9 cellular contexts compared by ENCODE assay signal in the genomic region with DNA sequence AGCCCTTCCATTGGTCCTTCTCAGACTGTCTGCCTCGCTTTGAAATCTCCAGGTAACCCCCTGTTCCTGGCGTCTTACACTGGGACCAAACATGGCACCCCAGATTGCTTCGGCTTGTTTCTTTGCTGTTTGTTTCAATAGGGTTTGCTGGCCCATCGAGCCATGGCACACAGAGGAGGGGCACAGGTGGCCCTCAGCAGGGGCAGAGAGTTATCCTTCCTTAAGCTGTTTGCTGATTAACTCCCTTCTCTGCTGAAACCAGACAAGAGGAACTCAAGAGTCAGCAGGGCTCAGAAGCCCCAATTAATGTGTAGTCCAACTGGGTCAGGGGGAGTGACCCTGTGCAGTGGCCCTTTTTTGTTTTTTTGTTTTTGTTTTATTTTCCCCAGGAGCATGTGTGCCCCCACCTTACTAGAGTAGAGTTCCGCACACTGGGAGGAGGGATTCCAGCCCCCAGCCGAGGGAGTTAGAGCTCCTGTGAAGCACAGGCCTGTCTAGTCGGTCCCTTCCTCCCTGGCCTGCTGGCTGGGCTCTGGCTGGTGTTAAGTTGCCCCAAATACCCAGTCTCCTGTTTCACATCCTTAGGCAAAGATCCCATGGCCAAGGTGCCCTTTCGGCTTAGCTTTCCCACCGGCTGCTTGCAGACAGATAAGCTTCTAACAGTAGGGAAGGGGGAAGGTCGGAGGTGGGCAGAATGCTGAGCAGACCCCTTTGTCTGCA. TPM values are rescaled to one million over a fixed set of nuclear protein-coding genes. Genes with fewer than 3 reads are reported as not detected.
DNase-seq lines count a peak whose midpoint lies in the region; ATAC-seq and TF ChIP-seq lines count a peak whose summit lies in the region.
"Had no signal": no experiment of that assay in that cellular context is flagged by ENCODE, and none has a peak within 500 bp of the region (broad histone marks: within the 10 kb centered on the region; RNA-seq: fewer than 3 reads in every experiment).

No MANE protein-coding gene starts in this region.

- H3K4me3 ChIP-seq in breast epithelium (no peak overlapping the region), dorsolateral prefrontal cortex (peak overlapping the region in 25 of 59 donors; percentile 0 to 47 (median 14)), urinary bladder (ENCODE audit: low read depth, low read length) (no peak overlapping the region), Karpas-422 (ENCODE audit: low read length) (no peak overlapping the region)

- H3K4me1 ChIP-seq in breast epithelium (peaks cover 24 to 55% of the 10 kb centered on the region in 2 donors), urinary bladder (ENCODE audit: insufficient read depth) (peaks cover 11% of the 10 kb centered on the region), Karpas-422 (ENCODE audit: low read length) (peaks cover 23% of the 10 kb centered on the region)

- no peak overlapping the region for H3K27ac Mint-ChIP-seq in MCF 10A (ENCODE audit: low read depth, unreplicated experiment)
- H3K27ac Mint-ChIP-seq in nephron = peak overlapping the region; percentile 95 to 98 (median 97)

- no peaks in the 10 kb centered on the region for H3K79me2 ChIP-seq in Karpas-422 (ENCODE audit: low read length)

- H3K4me2 ChIP-seq in Karpas-422 (ENCODE audit: low read depth, low read length, poor library complexity, severe bottlenecking) = no peak overlapping the region

- peak overlapping the region; percentile 78 to 97 for H3K27ac ChIP-seq in breast epithelium
- peak overlapping the region; percentile 90 to 100 (median 99) for H3K27ac ChIP-seq in dorsolateral prefrontal cortex
- peak overlapping the region; percentile 72 for H3K27ac ChIP-seq in urinary bladder (ENCODE audit: low read depth)
- H3K27ac ChIP-seq in Karpas-422 (ENCODE audit: low read length) = no peak overlapping the region

- peaks cover 4% of the 10 kb centered on the region for H3K36me3 Mint-ChIP-seq in MCF 10A (ENCODE audit: insufficient read depth, unreplicated experiment)
- no peaks in the 10 kb centered on the region for H3K36me3 Mint-ChIP-seq in nephron (ENCODE audit: low read depth)

- H3K27me3 Mint-ChIP-seq in MCF 10A (ENCODE audit: insufficient read depth, unreplicated experiment) = no peaks in the 10 kb centered on the region
- H3K27me3 Mint-ChIP-seq in nephron (ENCODE audit: low read depth) = no peaks in the 10 kb centered on the region

- no peaks in the 10 kb centered on the region for H3K27me3 ChIP-seq in breast epithelium
- no peaks in the 10 kb centered on the region for H3K27me3 ChIP-seq in dorsolateral prefrontal cortex
- H3K27me3 ChIP-seq in Karpas-422 (ENCODE audit: low read length) = no peaks in the 10 kb centered on the region

- H3K4me1 Mint-ChIP-seq in MCF 10A (ENCODE audit: insufficient read depth, unreplicated experiment) = peaks cover 29% of the 10 kb centered on the region
- H3K4me1 Mint-ChIP-seq in nephron = peaks cover 78% of the 10 kb centered on the region

- H3K9ac ChIP-seq in Karpas-422 (ENCODE audit: low read length) = no peak overlapping the region

- H3K9me3 Mint-ChIP-seq in MCF 10A (ENCODE audit: unreplicated experiment) = no peaks in the 10 kb centered on the region
- no peaks in the 10 kb centered on the region for H3K9me3 Mint-ChIP-seq in nephron

- DNase-seq in breast epithelium (ENCODE audit: low spot score in 2 of 2) (no peak), MCF 10A (ENCODE audit: unreplicated experiment) (no peak), dorsolateral prefrontal cortex (no peak), Karpas-422 (no peak), GM19240 (ENCODE audit: insufficient read length, low spot score) (no peak)
- DNase-seq: mammary epithelial cell had no signal

- CTCF ChIA-PET in MCF 10A (lab: Yijun Ruan, JAX) = interaction anchor here (0.6 kb wide), 2 partner anchors 9 to 41 kb away, joined by 3 to 6 read pairs; no protein-coding TSS in a partner anchor

- ATAC-seq in HG03469 (IDR thresholded peaks at IDR 0.05; ENCODE audit: unreplicated experiment) = no peak

- H3K9me2 ChIP-seq in Karpas-422 (replicated peaks; ENCODE audit: insufficient read depth, low read length) = no peaks in the 10 kb centered on the region

- H2AFZ ChIP-seq in Karpas-422 (ENCODE audit: low read length) = no peak overlapping the region

- H3K9me3 ChIP-seq in breast epithelium (no peaks in the 10 kb centered on the region), Karpas-422 (ENCODE audit: low read length) (no peaks in the 10 kb centered on the region)

- 63% methylated on average over 10 of the region's 10 CpGs for WGBS in urinary bladder

- intact Hi-C loops in breast epithelium (cut with DNase I; ENCODE audit: low total_unique reads) = no loop called here
- intact Hi-C loops in MCF 10A (cut with micrococcal nuclease) = no loop called here
- intact Hi-C loops in dorsolateral prefrontal cortex (cut with DNase I) = no loop called here

- H3K4me3 Mint-ChIP-seq in MCF 10A (ENCODE audit: unreplicated experiment) = no peak overlapping the region
- peak overlapping the region; percentile 37 to 47 (median 41) for H3K4me3 Mint-ChIP-seq in nephron

- H3K36me3 ChIP-seq in breast epithelium = no peaks in the 10 kb centered on the region
- H3K36me3 ChIP-seq in urinary bladder (ENCODE audit: insufficient read depth) = no peaks in the 10 kb centered on the region
- no peaks in the 10 kb centered on the region for H3K36me3 ChIP-seq in Karpas-422 (ENCODE audit: insufficient read depth, low read length)

- no TSS peak for BruUV-seq in MCF 10A (replicated peaks; lab: Mats Ljungman, UMichigan)

- TF ChIP-seq CTCF in breast epithelium (IDR thresholded peaks at IDR 0.05) (no peak), MCF 10A (IDR thresholded peaks at IDR 0.05; ENCODE audit: unreplicated experiment) (no peak), dorsolateral prefrontal cortex (IDR thresholded peaks at IDR 0.05 in 54 of 56, conservative IDR thresholded peaks at IDR 0.05 in 2 of 56; ENCODE audit: low read depth in 1 of 56, partially characterized antibody in 56 of 56) (no peak), nephron (IDR thresholded peaks at IDR 0.05; ENCODE audit: unreplicated experiment in 3 of 3) (no peak)

- no peak for TF ChIP-seq POLR2A in breast epithelium (IDR thresholded peaks at IDR 0.05)

- H4K20me1 ChIP-seq in Karpas-422 (ENCODE audit: insufficient read depth, low read depth, low read length) = no peaks in the 10 kb centered on the region; the same call in none of the 2 replicates

- POLR2A ChIA-PET in MCF 10A (lab: Yijun Ruan, JAX) = no interaction called here

RNA-seq across cellular contexts. Expression of a gene that starts 39.3 kb away (rescaled TPM):
- total RNA-seq in breast epithelium = 10 to 100 TPM; 26.5 to 64.8 (median 33.2) TPM
- 1.9 and 2.1 TPM in 2 replicates for total RNA-seq in MCF 10A (2022)
- total RNA-seq in dorsolateral prefrontal cortex = 100 to 1,000 TPM in 1 of 120 experiments, 10 to 100 TPM in 119; 35.6 to 117 (median 58.9) TPM
- total RNA-seq in urinary bladder = 28.4 TPM
- 16.0 TPM for polyA plus RNA-seq in urinary bladder
- 3.5 and 6.1 TPM in 2 replicates for total RNA-seq in Karpas-422 (2014; rRNA removed; shearing (Covaris generic); ENCODE audit: low replicate concordance)
